ENCODE assay signal across 1 cellular context in the genomic region with DNA sequence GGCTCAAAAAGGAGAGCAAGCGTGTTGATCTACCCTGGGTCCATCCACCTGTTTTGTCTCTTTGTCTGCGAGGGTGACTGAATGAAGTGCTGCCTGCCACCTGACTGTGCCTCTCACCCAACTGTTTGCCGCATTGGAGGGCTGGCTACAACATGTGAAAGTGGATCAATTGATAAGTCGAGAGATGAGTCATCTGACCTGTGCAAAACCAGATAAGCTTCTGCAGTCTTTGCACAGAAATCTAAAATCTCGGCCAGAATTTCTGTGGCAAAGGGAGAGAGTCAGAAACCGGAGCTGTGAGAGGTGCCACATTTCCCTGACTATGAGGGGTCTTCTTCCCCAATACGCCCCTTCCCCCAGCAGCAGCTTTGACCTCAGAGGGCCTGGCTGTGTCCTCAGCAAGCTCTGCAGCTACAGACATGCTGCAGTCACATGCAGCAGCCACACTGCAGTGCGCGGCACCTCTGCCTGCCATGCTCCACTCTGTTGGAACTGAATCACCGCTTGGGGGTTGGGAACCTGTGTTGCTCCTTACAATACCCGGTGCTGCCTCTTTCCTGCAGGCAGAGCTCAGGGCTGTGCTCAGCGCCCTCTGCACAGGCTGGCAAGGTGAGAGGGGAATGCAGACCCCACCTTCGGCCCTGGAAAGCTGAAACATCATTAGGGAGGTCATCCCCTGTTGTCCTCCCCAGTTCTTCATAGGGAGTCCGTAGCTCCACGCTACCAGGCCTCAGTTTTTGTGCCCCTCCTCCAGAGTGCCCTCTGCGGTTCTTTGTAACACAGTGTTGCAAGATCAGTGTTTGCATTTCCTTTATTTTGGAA.
TF ChIP-seq lines count a peak whose summit lies in the region.

No MANE protein-coding gene starts in this region.

TF ChIP-seq in H1, 55 proteins besides CTCF, POLR2A, EP300 and RAD21:
- TF ChIP-seq SIX5 (IDR thresholded peaks at IDR 0.05; ENCODE audit: low read depth, low read length), result no peak
- no peak for TF ChIP-seq FOSL1 (IDR thresholded peaks at IDR 0.05; ENCODE audit: insufficient read depth, low read depth, low read length)
- TF ChIP-seq RBBP5 (IDR thresholded peaks at IDR 0.05; ENCODE audit: borderline replicate concordance, low read depth, low read length), result no peak
- TF ChIP-seq ZNF274 (IDR thresholded peaks at IDR 0.05; ENCODE audit: borderline replicate concordance, extremely low read depth, low read length), result no peak
- TF ChIP-seq MAFK (IDR thresholded peaks at IDR 0.05; ENCODE audit: low read depth, low read length), result no peak
- TF ChIP-seq YY1 (IDR thresholded peaks at IDR 0.05; ENCODE audit: low read depth, low read length), result no peak
- no peak for TF ChIP-seq PHF8 (conservative IDR thresholded peaks at IDR 0.05; ENCODE audit: low read depth, low read length)
- TF ChIP-seq ASH2L (IDR thresholded peaks at IDR 0.05; ENCODE audit: low read length), result peak; percentile 28
- TF ChIP-seq KDM4A (IDR thresholded peaks at IDR 0.05; ENCODE audit: low read depth, low read length, severe bottlenecking), result no peak
- no peak for TF ChIP-seq JUN (IDR thresholded peaks at IDR 0.05; ENCODE audit: low read depth, low read length)
- no peak for TF ChIP-seq CTBP2 (IDR thresholded peaks at IDR 0.05; ENCODE audit: borderline replicate concordance, insufficient read depth, insufficient read length, low read length)
- TF ChIP-seq RFX5 (IDR thresholded peaks at IDR 0.05; ENCODE audit: borderline replicate concordance, low read depth, low read length), result no peak
- no peak for TF ChIP-seq CEBPB (IDR thresholded peaks at IDR 0.05; ENCODE audit: low read depth, low read length)
- TF ChIP-seq HDAC2 (IDR thresholded peaks at IDR 0.05; ENCODE audit: borderline replicate concordance in 1 of 2, low read depth in 2 of 2, low read length in 2 of 2), result no peak
- TF ChIP-seq MAX (IDR thresholded peaks at IDR 0.05), result peak; percentile 26; the same call in 1 of the 2 replicates
- TF ChIP-seq CBX5 (IDR thresholded peaks at IDR 0.05; ENCODE audit: low read depth, low read length), result no peak
- no peak for TF ChIP-seq TAF1 (IDR thresholded peaks at IDR 0.05; ENCODE audit: low read depth, low read length)
- no peak for TF ChIP-seq GABPA (IDR thresholded peaks at IDR 0.05; ENCODE audit: borderline replicate concordance, insufficient read depth, low read length)
- no peak for TF ChIP-seq HDAC6 (IDR thresholded peaks at IDR 0.05; ENCODE audit: low read depth, low read length)
- no peak for TF ChIP-seq BRCA1 (IDR thresholded peaks at IDR 0.05; ENCODE audit: low read depth, low read length)
- TF ChIP-seq BCL11A (IDR thresholded peaks at IDR 0.05; ENCODE audit: low read depth in 2 of 2, low read length in 2 of 2), result no peak
- TF ChIP-seq JUND (IDR thresholded peaks at IDR 0.05; ENCODE audit: low read length), result no peak
- no peak for TF ChIP-seq SIN3A (conservative IDR thresholded peaks at IDR 0.05 in 1 of 2, IDR thresholded peaks at IDR 0.05 in 1 of 2; ENCODE audit: low read depth in 1 of 2, low read length in 2 of 2)
- no peak for TF ChIP-seq ATF3 (IDR thresholded peaks at IDR 0.05; ENCODE audit: insufficient read depth, low read depth, low read length)
- no peak for TF ChIP-seq CHD1 (IDR thresholded peaks at IDR 0.05; ENCODE audit: low read depth, low read length)
- no peak for TF ChIP-seq GTF2F1 (IDR thresholded peaks at IDR 0.05; ENCODE audit: borderline replicate concordance, low read depth, low read length)
- TF ChIP-seq SP2 (IDR thresholded peaks at IDR 0.05; ENCODE audit: low read length), result no peak
- TF ChIP-seq SP1 (IDR thresholded peaks at IDR 0.05; ENCODE audit: low read depth, low read length), result no peak
- no peak for TF ChIP-seq BACH1 (IDR thresholded peaks at IDR 0.05; ENCODE audit: low read length)
- TF ChIP-seq ATF2 (IDR thresholded peaks at IDR 0.05; ENCODE audit: low read length), result no peak
- no peak for TF ChIP-seq CREB1 (IDR thresholded peaks at IDR 0.05)
- TF ChIP-seq, protein P1, sequence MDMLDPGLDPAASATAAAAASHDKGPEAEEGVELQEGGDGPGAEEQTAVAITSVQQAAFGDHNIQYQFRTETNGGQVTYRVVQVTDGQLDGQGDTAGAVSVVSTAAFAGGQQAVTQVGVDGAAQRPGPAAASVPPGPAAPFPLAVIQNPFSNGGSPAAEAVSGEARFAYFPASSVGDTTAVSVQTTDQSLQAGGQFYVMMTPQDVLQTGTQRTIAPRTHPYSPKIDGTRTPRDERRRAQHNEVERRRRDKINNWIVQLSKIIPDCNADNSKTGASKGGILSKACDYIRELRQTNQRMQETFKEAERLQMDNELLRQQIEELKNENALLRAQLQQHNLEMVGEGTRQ (IDR thresholded peaks at IDR 0.05; ENCODE audit: low read length), result no peak
- 0 out of 2 replicates have a peak, but pooled peaks have one; percentile 34 for TF ChIP-seq SRF (IDR thresholded peaks at IDR 0.05; ENCODE audit: low read depth, low read length)
- no peak for TF ChIP-seq CBX8 (IDR thresholded peaks at IDR 0.05; ENCODE audit: borderline replicate concordance, low read depth, low read length)
- TF ChIP-seq POLR2AphosphoS5 (IDR thresholded peaks at IDR 0.05; ENCODE audit: low read depth, low read length), result no peak; the same call in 1 of the 2 replicates
- no peak for TF ChIP-seq KDM1A (IDR thresholded peaks at IDR 0.05; ENCODE audit: borderline replicate concordance, low read length)
- TF ChIP-seq NRF1 (IDR thresholded peaks at IDR 0.05; ENCODE audit: low read depth, low read length), result no peak
- no peak for TF ChIP-seq CHD7 (IDR thresholded peaks at IDR 0.05; ENCODE audit: insufficient replicate concordance, low read length)
- 0 out of 2 replicates have a peak, but pooled peaks have one; percentile 31 for TF ChIP-seq CHD2 (IDR thresholded peaks at IDR 0.05; ENCODE audit: low read length)
- TF ChIP-seq, protein P2, sequence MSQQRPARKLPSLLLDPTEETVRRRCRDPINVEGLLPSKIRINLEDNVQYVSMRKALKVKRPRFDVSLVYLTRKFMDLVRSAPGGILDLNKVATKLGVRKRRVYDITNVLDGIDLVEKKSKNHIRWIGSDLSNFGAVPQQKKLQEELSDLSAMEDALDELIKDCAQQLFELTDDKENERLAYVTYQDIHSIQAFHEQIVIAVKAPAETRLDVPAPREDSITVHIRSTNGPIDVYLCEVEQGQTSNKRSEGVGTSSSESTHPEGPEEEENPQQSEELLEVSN (IDR thresholded peaks at IDR 0.05), result no peak
- TF ChIP-seq RNF2 (IDR thresholded peaks at IDR 0.05; ENCODE audit: borderline replicate concordance, low read depth, low read length, missing control alignments, poor library complexity, severe bottlenecking), result no peak
- TF ChIP-seq EZH2 (IDR thresholded peaks at IDR 0.05; ENCODE audit: low read depth, low read length, severe bottlenecking), result no peak
- no peak for TF ChIP-seq RXRA (IDR thresholded peaks at IDR 0.05; ENCODE audit: insufficient read depth, low read depth, low read length)
- 0 out of 2 replicates have a peak, but pooled peaks have one; percentile 18 for TF ChIP-seq TBP (IDR thresholded peaks at IDR 0.05; ENCODE audit: low read depth, low read length)
